Comparison of ENCODE assay signal across 20 cellular contexts in genomic region chr18:55141318-55141717, GRCh38.
A peak's percentile ranks its signal among the peaks of the same experiment; 100 is the strongest.
DNase-seq lines count a peak whose midpoint lies in the region; ATAC-seq and TF ChIP-seq lines count a peak whose summit lies in the region.
"Had no signal": no experiment of that assay in that cellular context is flagged by ENCODE, and none has a peak within 500 bp of the region (broad histone marks: within the 10 kb centered on the region; RNA-seq: fewer than 3 reads in every experiment).

No MANE protein-coding gene starts in this region.

- H4K20me1 ChIP-seq in IMR-90 (ENCODE audit: insufficient read depth, low read length): no peaks in the 10 kb centered on the region

- CTCF ChIA-PET in IMR-90 (lab: Yijun Ruan, JAX): no interaction called here

- H3K4me3 ChIP-seq in IMR-90 (ENCODE audit: insufficient read depth, low read depth, low read length) (no peak overlapping the region), skeletal muscle cell (ENCODE audit: low read depth, low read length) (no peak overlapping the region), lower leg skin (ENCODE audit: low read depth, poor library complexity, severe bottlenecking) (no peak overlapping the region)
- H3K4me3 ChIP-seq: Peyer's patch had no signal

- H3K36me3 Mint-ChIP-seq in effector memory CD8-positive, alpha-beta T cell (ENCODE audit: insufficient read depth): no peaks in the 10 kb centered on the region
- H3K36me3 Mint-ChIP-seq: CD4-positive, CD25-positive, alpha-beta regulatory T cell had no signal

- intact Hi-C loops in IMR-90 (cut with micrococcal nuclease): no loop called here
- intact Hi-C loops in lower leg skin (cut with DNase I; ENCODE audit: low total_unique reads): no loop called here

- dilution Hi-C loops in IMR-90 (cut with HindIII; ENCODE audit: low sequenced_read_pairs, unreplicated experiment): no loop called here

- H3K18ac ChIP-seq in IMR-90 (ENCODE audit: low read depth, low read length): no peak overlapping the region

- no peak overlapping the region for H4K91ac ChIP-seq in IMR-90 (ENCODE audit: insufficient read depth, low read depth, low read length)

- no peak overlapping the region for H4K5ac ChIP-seq in IMR-90 (ENCODE audit: low read depth, low read length)

- no TSS peak for BruUV-seq in IMR-90 (replicated peaks; lab: Mats Ljungman, UMichigan)

- no peak overlapping the region for H3K27ac Mint-ChIP-seq in effector memory CD8-positive, alpha-beta T cell
- H3K27ac Mint-ChIP-seq: CD4-positive, CD25-positive, alpha-beta regulatory T cell had no signal

- H3K9ac ChIP-seq in IMR-90 (ENCODE audit: low read depth, low read length): no peak overlapping the region
- H3K9ac ChIP-seq: KMS-11 had no signal

- H3K23ac ChIP-seq in IMR-90 (ENCODE audit: low read depth, low read length): no peak overlapping the region

- no peak overlapping the region for H3K4me2 ChIP-seq in IMR-90 (ENCODE audit: low read depth, low read length)
- H3K4me2 ChIP-seq: KMS-11 had no signal

- H3K4me1 Mint-ChIP-seq in effector memory CD8-positive, alpha-beta T cell (ENCODE audit: low read depth in 2 of 2): no peaks in the 10 kb centered on the region
- H3K4me1 Mint-ChIP-seq: CD4-positive, CD25-positive, alpha-beta regulatory T cell had no signal

- no peak for TF ChIP-seq RAD21 in IMR-90 (IDR thresholded peaks at IDR 0.05; ENCODE audit: low read length)

- H2BK5ac ChIP-seq in IMR-90 (ENCODE audit: low read depth, low read length, poor library complexity, severe bottlenecking): no peak overlapping the region

- no peaks in the 10 kb centered on the region for H3K36me3 ChIP-seq in IMR-90 (ENCODE audit: control insufficient read depth, insufficient read depth, low read length)
- H3K36me3 ChIP-seq: BE2C, Peyer's patch had no signal

- H3K56ac ChIP-seq in IMR-90 (ENCODE audit: extremely low read depth, insufficient read depth, low read length): no peak overlapping the region

- H3K27me3 Mint-ChIP-seq in effector memory CD8-positive, alpha-beta T cell: no peaks in the 10 kb centered on the region

- in situ Hi-C loops in IMR-90 (cut with MboI; ENCODE audit: low sequenced_read_pairs): no loop called here

- no peak overlapping the region for H2AK5ac ChIP-seq in IMR-90 (ENCODE audit: low read depth, low read length)

- no peaks in the 10 kb centered on the region for H3K9me1 ChIP-seq in IMR-90 (ENCODE audit: insufficient read depth, low read length)

- no peak overlapping the region for H2BK20ac ChIP-seq in IMR-90 (ENCODE audit: low read depth, low read length)

- TF ChIP-seq POLR2A in IMR-90 (IDR thresholded peaks at IDR 0.05; ENCODE audit: low read depth, low read length): no peak
- TF ChIP-seq POLR2A in lower leg skin (IDR thresholded peaks at IDR 0.05): no peak

- no peak overlapping the region for H3K14ac ChIP-seq in IMR-90 (replicated peaks; ENCODE audit: low read depth, low read length)

- peaks cover 4 to 7% of the 10 kb centered on the region in 2 donors for H3K9me3 Mint-ChIP-seq in effector memory CD8-positive, alpha-beta T cell

- WGBS in IMR-90 (ENCODE audit: extremely low coverage in 2 of 2, insufficient read length in 1 of 2), 2 experiments: no CpG with 5 or more reads among the region's 4 CpGs
- 79 to 84% methylated on average over 4 of the region's 4 CpGs for WGBS in lower leg skin, 2 donors

- H3K4me1 ChIP-seq in IMR-90 (ENCODE audit: control insufficient read depth, insufficient read depth, low read length): peaks cover 3% of the 10 kb centered on the region; the same call in 1 of the 2 replicates
- H3K4me1 ChIP-seq: BE2C, Peyer's patch had no signal

- no peaks in the 10 kb centered on the region for H3K79me1 ChIP-seq in IMR-90 (ENCODE audit: low read depth in 1 of 2, low read length in 2 of 2)

- peaks cover 6% of the 10 kb centered on the region; the same call in 1 of the 2 replicates for H3K27me3 ChIP-seq in IMR-90 (ENCODE audit: control insufficient read depth, insufficient read depth, low read length)
- H3K27me3 ChIP-seq: BE2C, Peyer's patch had no signal

- H3K4me3 Mint-ChIP-seq in effector memory CD8-positive, alpha-beta T cell: no peak overlapping the region
- H3K4me3 Mint-ChIP-seq: CD4-positive, CD25-positive, alpha-beta regulatory T cell had no signal

- POLR2A ChIA-PET in IMR-90 (lab: Charles Lee; ENCODE audit: unreplicated experiment): interaction anchor here (0.6 kb wide), 1 partner anchor 11 kb away, joined by 3 read pairs; no protein-coding TSS in a partner anchor

- no peak overlapping the region for H2BK120ac ChIP-seq in IMR-90 (ENCODE audit: low read depth, low read length)

- DNase-seq in IMR-90 (peak; percentile 34), SW480 (ENCODE audit: low spot score) (peak; percentile 1), iris pigment epithelial cell (ENCODE audit: low read depth) (peak; percentile 55), skeletal muscle cell (ENCODE audit: low read depth) (peak; percentile 30), lower leg skin (ENCODE audit: low spot score in 2 of 2) (no peak)
- DNase-seq in effector memory CD8-positive, alpha-beta T cell: no peak
- DNase-seq: BE2C; CD4-positive, CD25-positive, alpha-beta regulatory T cell; COR-L47; GDM1; NCI-H1092 treated with DMSO at 0.1 percent for 48 hours; NCI-H146; NCI-H2029 treated with DMSO at 0.1 percent for 48 hours; NCI-H2171; NCI-H446; NK-92 treated with Interleukin-12 subunit alpha and Interleukin-12 subunit beta, amount 100 ng/mL, for 24 hours; Peyer's patch had no signal

- no peak overlapping the region for H4K8ac ChIP-seq in IMR-90 (ENCODE audit: low read depth in 2 of 2, low read length in 2 of 2)

- H2AFZ ChIP-seq in IMR-90 (replicated peaks; ENCODE audit: low read length, poor library complexity): no peak overlapping the region

- ATAC-seq in IMR-90 (ENCODE audit: low read depth) (no peak), GM18517 (IDR thresholded peaks at IDR 0.05; ENCODE audit: unreplicated experiment) (no peak), GM18868 (IDR thresholded peaks at IDR 0.05; ENCODE audit: unreplicated experiment) (no peak)
- ATAC-seq in effector memory CD8-positive, alpha-beta T cell (replicated peaks): no peak

- TF ChIP-seq CTCF in IMR-90 (conservative IDR thresholded peaks at IDR 0.05; ENCODE audit: low read depth, low read length) (no peak), lower leg skin (IDR thresholded peaks at IDR 0.05) (no peak)

- H3K4ac ChIP-seq in IMR-90 (ENCODE audit: low read depth, low read length): no peak overlapping the region

- H2BK15ac ChIP-seq in IMR-90 (ENCODE audit: low read depth, low read length): no peak overlapping the region

- H3K9me3 ChIP-seq in IMR-90 (ENCODE audit: control insufficient read depth, insufficient read depth, low read length): 0 out of 2 replicates have a peak, but pooled peaks cover 1% of the 10 kb centered on the region
- H3K9me3 ChIP-seq: BE2C, Peyer's patch had no signal

- no peak overlapping the region for H2AK9ac ChIP-seq in IMR-90 (replicated peaks; ENCODE audit: low read depth, low read length, poor library complexity)

- H3K27ac ChIP-seq in IMR-90 (ENCODE audit: insufficient read depth, low read length): no peak overlapping the region
- H3K27ac ChIP-seq: KMS-11, Peyer's patch had no signal

TF ChIP-seq in IMR-90, 13 proteins besides CTCF, POLR2A, EP300 and RAD21:
- TF ChIP-seq MXI1 (IDR thresholded peaks at IDR 0.05; ENCODE audit: borderline replicate concordance, low read depth, low read length) (no peak), RFX5 (IDR thresholded peaks at IDR 0.05; ENCODE audit: low read depth, low read length) (no peak), NFE2L2 (IDR thresholded peaks at IDR 0.05; ENCODE audit: low read depth, low read length) (no peak), FOS (IDR thresholded peaks at IDR 0.05; ENCODE audit: low read depth, low read length) (no peak), ELK1 (IDR thresholded peaks at IDR 0.05; ENCODE audit: borderline replicate concordance, low read depth, low read length) (no peak)

Comparison
In these comparisons a context has a peak if more than half of its experiments do, and no peak if none do; other contexts are left out.
1. DNase-seq: peak in IMR-90 (single experiment), SW480 (single experiment), iris pigment epithelial cell (single experiment) and skeletal muscle cell (single experiment); none in lower leg skin (0 of 2) and effector memory CD8-positive, alpha-beta T cell (0 of 3).